20 cellular contexts compared by ENCODE assay signal in the genomic region with DNA sequence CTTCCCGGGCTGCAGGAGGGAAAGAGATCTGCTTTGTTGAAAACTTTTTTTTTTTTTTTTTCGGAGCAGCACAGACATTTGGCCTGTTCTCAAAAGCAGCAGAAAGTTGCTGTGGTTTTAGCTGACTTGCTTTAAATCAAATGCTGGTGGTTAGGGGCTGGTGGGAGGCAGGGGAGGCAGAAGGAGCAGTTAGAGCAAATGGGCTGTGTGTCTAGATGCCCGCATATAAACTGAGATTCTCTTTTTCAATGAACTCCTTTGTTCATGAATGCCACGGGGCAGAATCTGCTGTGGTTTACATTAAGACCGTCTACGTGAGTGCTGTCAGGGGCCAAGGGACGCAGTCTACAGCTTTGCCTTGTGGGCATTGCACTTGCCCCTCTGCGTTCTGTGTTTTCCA.
DNase-seq lines count a peak whose midpoint lies in the region; ATAC-seq and TF ChIP-seq lines count a peak whose summit lies in the region.
"Had no signal": no experiment of that assay in that cellular context is flagged by ENCODE, and none has a peak within 500 bp of the region (broad histone marks: within the 10 kb centered on the region; RNA-seq: fewer than 3 reads in every experiment).

No MANE protein-coding gene starts in this region.

- H3K9me3 ChIP-seq in prostate gland, result no peaks in the 10 kb centered on the region
- H3K9me3 ChIP-seq: BLaER1 treated with 17β-estradiol and CSF1 and Interleukin-3, amounts not matched to agents 10 nM and 100 nM; SJSA1 had no signal

- TF ChIP-seq CTCF in prostate gland (IDR thresholded peaks at IDR 0.05) (no peak), dorsolateral prefrontal cortex (IDR thresholded peaks at IDR 0.05 in 54 of 56, conservative IDR thresholded peaks at IDR 0.05 in 2 of 56; ENCODE audit: low read depth in 1 of 56, partially characterized antibody in 56 of 56) (no peak)

- ATAC-seq in stimulated activated naive CD8-positive, alpha-beta T cell treated with anti-CD3 and anti-CD28 coated beads, Interleukin-15, Interleukin-2, amounts not matched to agents 100 U/mL and 50 U/mL, for 24 hours, result no peak
- ATAC-seq in GM18909 (IDR thresholded peaks at IDR 0.05; ENCODE audit: poor library complexity, unreplicated experiment), result no peak
- ATAC-seq: activated CD4-positive, CD25-positive, alpha-beta regulatory T cell treated with anti-CD3 and anti-CD28 coated beads, Interleukin-2, amount 50 U/mL, for 24 hours; GM12878 had no signal

- 45% methylated on average over 8 of the region's 8 CpGs for WGBS in prostate gland

- H3K36me3 ChIP-seq in prostate gland, result peaks cover 2 to 18% of the 10 kb centered on the region in 2 donors

- no peaks in the 10 kb centered on the region for H3K27me3 ChIP-seq in prostate gland (replicated peaks; ENCODE audit: insufficient read depth)
- H3K27me3 ChIP-seq in dorsolateral prefrontal cortex, result no peaks in the 10 kb centered on the region
- H3K27me3 ChIP-seq: BLaER1 treated with 17β-estradiol and CSF1 and Interleukin-3, amounts not matched to agents 10 nM and 100 nM; SJSA1 had no signal

- H3K27me3 Mint-ChIP-seq in stimulated activated naive CD8-positive, alpha-beta T cell treated with anti-CD3 and anti-CD28 coated beads, Interleukin-15, Interleukin-2, amounts not matched to agents 100 ng/mL and 50 ng/mL, for 24 hours, result no peaks in the 10 kb centered on the region

- peaks cover 9% of the 10 kb centered on the region for H3K4me1 ChIP-seq in prostate gland (replicated peaks)
- H3K4me1 ChIP-seq: BLaER1 treated with 17β-estradiol and CSF1 and Interleukin-3, amounts not matched to agents 10 nM and 100 nM; SJSA1 had no signal

- H3K27ac ChIP-seq in prostate gland, result peak overlapping the region; percentile 48 to 64
- no peak overlapping the region for H3K27ac ChIP-seq in dorsolateral prefrontal cortex
- H3K27ac ChIP-seq: BLaER1 treated with 17β-estradiol and CSF1 and Interleukin-3, amounts not matched to agents 10 nM and 100 nM; SJSA1 had no signal

- no peak overlapping the region for H3K4me3 ChIP-seq in prostate gland
- no peak overlapping the region for H3K4me3 ChIP-seq in dorsolateral prefrontal cortex
- H3K4me3 ChIP-seq: BLaER1 treated with 17β-estradiol and CSF1 and Interleukin-3, amounts not matched to agents 10 nM and 100 nM; GM12878; SJSA1 had no signal

- no peak for DNase-seq in stimulated activated naive CD8-positive, alpha-beta T cell treated with anti-CD3 and anti-CD28 coated beads, Interleukin-15, Interleukin-2, amounts not matched to agents 100 U/mL and 50 U/mL, for 24 hours
- peak; percentile 13 for DNase-seq in globus pallidus (ENCODE audit: low spot score)
- no peak for DNase-seq in prostate gland (ENCODE audit: low spot score)
- DNase-seq in NCI-H2029 (lab: John Stamatoyannopoulos, UW), result no peak
- DNase-seq in dorsolateral prefrontal cortex, result no peak
- no peak for DNase-seq in LoVo (ENCODE audit: low spot score)
- DNase-seq: cerebellar nuclear complex; GF-D8; KBM-7; NCI-H1048; NCI-H2081; NCI-H510A treated with DMSO at 0.1 percent for 48 hours; stimulated activated CD4-positive, alpha-beta T cell treated with anti-CD3 and anti-CD28 coated beads, Interleukin-2, amount 100 ng/mL, for 48 hours had no signal

- H3K4me3 Mint-ChIP-seq in stimulated activated naive CD8-positive, alpha-beta T cell treated with anti-CD3 and anti-CD28 coated beads, Interleukin-15, Interleukin-2, amounts not matched to agents 100 ng/mL and 50 ng/mL, for 24 hours, result no peak overlapping the region
- H3K4me3 Mint-ChIP-seq: activated T-helper 1 cell treated with anti-CD3 and anti-CD28 coated beads, Interleukin-12 subunit alpha, Interleukin-12 subunit beta, Interleukin-2, Interleukin-4 antibody, amounts not matched to agents 30 ng/mL and 10 ng/mL and 1 ng/mL, durations not matched to agents 14 hours and 24 hours and 36 hours had no signal

- no peak for TF ChIP-seq POLR2A in prostate gland (IDR thresholded peaks at IDR 0.05)

- peak overlapping the region; percentile 40 for H3K27ac Mint-ChIP-seq in stimulated activated naive CD8-positive, alpha-beta T cell treated with anti-CD3 and anti-CD28 coated beads, Interleukin-15, Interleukin-2, amounts not matched to agents 100 ng/mL and 50 ng/mL, for 24 hours
- H3K27ac Mint-ChIP-seq: activated T-helper 1 cell treated with anti-CD3 and anti-CD28 coated beads, Interleukin-12 subunit alpha, Interleukin-12 subunit beta, Interleukin-2, Interleukin-4 antibody, amounts not matched to agents 30 ng/mL and 10 ng/mL and 1 ng/mL, durations not matched to agents 14 hours and 24 hours and 36 hours had no signal

- peaks cover 46% of the 10 kb centered on the region for H3K36me3 Mint-ChIP-seq in stimulated activated naive CD8-positive, alpha-beta T cell treated with anti-CD3 and anti-CD28 coated beads, Interleukin-15, Interleukin-2, amounts not matched to agents 100 ng/mL and 50 ng/mL, for 24 hours (ENCODE audit: low read depth)

- intact Hi-C loops in prostate gland (cut with DNase I) (no loop called here), dorsolateral prefrontal cortex (cut with DNase I) (no loop called here)

- H3K4me1 Mint-ChIP-seq in stimulated activated naive CD8-positive, alpha-beta T cell treated with anti-CD3 and anti-CD28 coated beads, Interleukin-15, Interleukin-2, amounts not matched to agents 100 ng/mL and 50 ng/mL, for 24 hours (ENCODE audit: low read depth), result peaks cover 38% of the 10 kb centered on the region

- H3K9me3 Mint-ChIP-seq in stimulated activated naive CD8-positive, alpha-beta T cell treated with anti-CD3 and anti-CD28 coated beads, Interleukin-15, Interleukin-2, amounts not matched to agents 100 ng/mL and 50 ng/mL, for 24 hours, result no peaks in the 10 kb centered on the region
- H3K9me3 Mint-ChIP-seq: activated T-helper 1 cell treated with anti-CD3 and anti-CD28 coated beads, Interleukin-12 subunit alpha, Interleukin-12 subunit beta, Interleukin-2, Interleukin-4 antibody, amounts not matched to agents 30 ng/mL and 10 ng/mL and 1 ng/mL, durations not matched to agents 14 hours and 24 hours and 36 hours had no signal

Comparison
In these comparisons a context has a peak if more than half of its experiments do, and no peak if none do; other contexts are left out.
1. H3K27ac ChIP-seq: peak in prostate gland (2 of 2); none in dorsolateral prefrontal cortex (0 of 59).